ENCODE assay signal across 1 cellular context in genomic region chr20:44954198-44954597, GRCh38.
TF ChIP-seq lines count a peak whose summit lies in the region.

No MANE protein-coding gene starts in this region.

TF ChIP-seq in K562, 482 proteins besides CTCF, POLR2A, EP300 and RAD21:
- TF ChIP-seq KHSRP (IDR thresholded peaks at IDR 0.05) (no peak), POLR2AphosphoS5 (IDR thresholded peaks at IDR 0.05; ENCODE audit: control insufficient read depth, insufficient read depth, low read depth, low read length) (0 out of 2 replicates have a peak, but pooled peaks have one; percentile 3)
TF ChIP-seq in K562: peak in this region for 1.
